ENCODE assay signal across 23 cellular contexts in genomic region chr2:45867349-45867748, GRCh38.
"Had no signal": no experiment of that assay in that cellular context is flagged by ENCODE, and none has a peak within 500 bp of the region (broad histone marks: within the 10 kb centered on the region; RNA-seq: fewer than 3 reads in every experiment).

No MANE protein-coding gene starts in this region.

- DNase-seq: activated B cell treated with CpG ODN at 0.5 μM for 24 hours; activated CD4-positive, alpha-beta memory T cell treated with anti-CD3 and anti-CD28 coated beads for 36 hours; activated CD4-positive, alpha-beta T cell treated with anti-CD3 and anti-CD28 coated beads, Interleukin-2, amount 10 ng/mL, durations not matched to agents 7 days and 5 days; activated gamma-delta T cell; activated naive CD4-positive, alpha-beta T cell treated with anti-CD3 and anti-CD28 coated beads, Interleukin-2, amount 10 ng/mL, durations not matched to agents 7 days and 5 days; activated naive CD8-positive, alpha-beta T cell treated with anti-CD3 and anti-CD28 coated beads, Interleukin-2, amount 10 ng/mL, durations not matched to agents 7 days and 5 days; activated T-cell treated with anti-CD3 and anti-CD28 coated beads, Interleukin-2, amount 50 U/mL, for 4 hours; adrenal gland; anterior cingulate cortex; caudate nucleus; colonic mucosa; NCI-H1105 treated with DMSO at 0.1 percent for 48 hours; NCI-H1436 treated with DMSO at 0.1 percent for 48 hours; NCI-H187; NCI-H2081; NCI-H446; NCI-H524; PC-9; SHP77 treated with DMSO at 0.1 percent for 48 hours; T1000 had no signal

- ATAC-seq: activated T-cell treated with anti-CD3 and anti-CD28 coated beads, Interleukin-2, amount 50 U/mL, for 4 hours; activated T-helper 17 cell treated with anti-CD3 and anti-CD28 coated beads, Interleukin-2, amount 50 U/mL, for 72 hours had no signal

- H2AFZ ChIP-seq: PC-9 had no signal

- H3K4me2 ChIP-seq: PC-9 had no signal

- H3K4me3 Mint-ChIP-seq: activated B cell treated with CpG ODN at 0.5 μM for 24 hours; activated CD4-positive, alpha-beta memory T cell treated with anti-CD3 and anti-CD28 coated beads for 36 hours; activated CD4-positive, alpha-beta T cell treated with anti-CD3 and anti-CD28 coated beads, Interleukin-2, amount 10 ng/mL, durations not matched to agents 7 days and 5 days; activated naive CD4-positive, alpha-beta T cell treated with anti-CD3 and anti-CD28 coated beads, Interleukin-2, amount 10 ng/mL, durations not matched to agents 7 days and 5 days; activated naive CD8-positive, alpha-beta T cell treated with anti-CD3 and anti-CD28 coated beads, Interleukin-2, amount 10 ng/mL, durations not matched to agents 7 days and 5 days; activated T-cell treated with anti-CD3 and anti-CD28 coated beads, Interleukin-2, amount 50 U/mL, for 4 hours; activated T-helper 17 cell treated with anti-CD3 and anti-CD28 coated beads, Interleukin-2, amount 50 U/mL, for 72 hours; T-helper 1 cell treated with Interleukin-12 subunit alpha and Interleukin-12 subunit beta and Interleukin-4 antibody, amounts not matched to agents 30 μg/mL and 1 μg/mL, for 36 hours had no signal

- H3K27me3 ChIP-seq: adrenal gland, breast epithelium, colonic mucosa had no signal

- H3K27ac Mint-ChIP-seq: activated B cell treated with CpG ODN at 0.5 μM for 24 hours; activated CD4-positive, alpha-beta memory T cell treated with anti-CD3 and anti-CD28 coated beads for 36 hours; activated CD4-positive, alpha-beta T cell treated with anti-CD3 and anti-CD28 coated beads, Interleukin-2, amount 10 ng/mL, durations not matched to agents 7 days and 5 days; activated naive CD4-positive, alpha-beta T cell treated with anti-CD3 and anti-CD28 coated beads, Interleukin-2, amount 10 ng/mL, durations not matched to agents 7 days and 5 days; activated naive CD8-positive, alpha-beta T cell treated with anti-CD3 and anti-CD28 coated beads, Interleukin-2, amount 10 ng/mL, durations not matched to agents 7 days and 5 days; activated T-helper 17 cell treated with anti-CD3 and anti-CD28 coated beads, Interleukin-2, amount 50 U/mL, for 72 hours; T-helper 1 cell treated with Interleukin-12 subunit alpha and Interleukin-12 subunit beta and Interleukin-4 antibody, amounts not matched to agents 30 μg/mL and 1 μg/mL, for 36 hours had no signal

- H3K27me3 Mint-ChIP-seq: activated B cell treated with CpG ODN at 0.5 μM for 24 hours; activated CD4-positive, alpha-beta memory T cell treated with anti-CD3 and anti-CD28 coated beads for 36 hours; activated CD4-positive, alpha-beta T cell treated with anti-CD3 and anti-CD28 coated beads, Interleukin-2, amount 10 ng/mL, durations not matched to agents 7 days and 5 days; activated naive CD4-positive, alpha-beta T cell treated with anti-CD3 and anti-CD28 coated beads, Interleukin-2, amount 10 ng/mL, durations not matched to agents 7 days and 5 days; activated naive CD8-positive, alpha-beta T cell treated with anti-CD3 and anti-CD28 coated beads, Interleukin-2, amount 10 ng/mL, durations not matched to agents 7 days and 5 days; activated T-helper 17 cell treated with anti-CD3 and anti-CD28 coated beads, Interleukin-2, amount 50 U/mL, for 72 hours had no signal

- H3K36me3 Mint-ChIP-seq: activated CD4-positive, alpha-beta memory T cell treated with anti-CD3 and anti-CD28 coated beads for 36 hours had no signal

- H3K4me1 ChIP-seq: colonic mucosa had no signal

- H3K9me3 Mint-ChIP-seq: activated B cell treated with CpG ODN at 0.5 μM for 24 hours; activated CD4-positive, alpha-beta memory T cell treated with anti-CD3 and anti-CD28 coated beads for 36 hours; activated CD4-positive, alpha-beta T cell treated with anti-CD3 and anti-CD28 coated beads, Interleukin-2, amount 10 ng/mL, durations not matched to agents 7 days and 5 days; activated naive CD4-positive, alpha-beta T cell treated with anti-CD3 and anti-CD28 coated beads, Interleukin-2, amount 10 ng/mL, durations not matched to agents 7 days and 5 days; activated naive CD8-positive, alpha-beta T cell treated with anti-CD3 and anti-CD28 coated beads, Interleukin-2, amount 10 ng/mL, durations not matched to agents 7 days and 5 days; activated T-cell treated with anti-CD3 and anti-CD28 coated beads, Interleukin-2, amount 50 U/mL, for 4 hours; activated T-helper 17 cell treated with anti-CD3 and anti-CD28 coated beads, Interleukin-2, amount 50 U/mL, for 72 hours had no signal

- H3K36me3 ChIP-seq: adrenal gland, breast epithelium, colonic mucosa had no signal

- H3K9me3 ChIP-seq: adrenal gland, breast epithelium, colonic mucosa had no signal

- H3K27ac ChIP-seq: adrenal gland, breast epithelium, colonic mucosa, PC-9 had no signal

- H3K4me3 ChIP-seq: adrenal gland, breast epithelium, colonic mucosa, PC-9 had no signal
